ENCODE assay signal across 10 cellular contexts in genomic region chr22:29994941-29995340, GRCh38.
DNase-seq lines count a peak whose midpoint lies in the region; ATAC-seq, FAIRE-seq and TF ChIP-seq lines count a peak whose summit lies in the region.
"Had no signal": no experiment of that assay in that cellular context is flagged by ENCODE, and none has a peak within 500 bp of the region (broad histone marks: within the 10 kb centered on the region; RNA-seq: fewer than 3 reads in every experiment).

No MANE protein-coding gene starts in this region.

- H3K36me3 ChIP-seq in right atrium auricular region (peaks cover 22% of the 10 kb centered on the region), K562 (ENCODE audit: control insufficient read depth, insufficient read depth, low read length) (peaks cover 23% of the 10 kb centered on the region; the same call in 2 of the 3 replicates), liver (ENCODE audit: control insufficient read depth in 4 of 4, insufficient read depth in 3 of 4, low read depth in 1 of 4, low read length in 3 of 4) (peaks cover under 1 to 14% (median 7%) of the 10 kb centered on the region in 4 donors)

- CTCF ChIA-PET in K562 (lab: Yijun Ruan, JAX; ENCODE audit: low intra/inter-chr PET ratio) = no interaction called here

- intact Hi-C loops in Right ventricle myocardium superior (cut with DNase I) (no loop called here), K562 (cut with micrococcal nuclease) (no loop called here)

- TF ChIP-seq EP300 in K562 (IDR thresholded peaks at IDR 0.05; ENCODE audit: low read length) = no peak

- H3K9ac ChIP-seq in K562 (ENCODE audit: insufficient read depth in 1 of 2, low read depth in 2 of 2, low read length in 2 of 2) (no peak overlapping the region; a peak in 1 of 4 replicates), liver (ENCODE audit: low read depth in 1 of 2, low read length in 2 of 2) (no peak overlapping the region)

- H3K4me2 ChIP-seq in K562 (ENCODE audit: insufficient read depth, low read length) = peak overlapping the region; percentile 10; the same call in 1 of the 2 replicates

- no peaks in the 10 kb centered on the region for H3K79me2 ChIP-seq in K562 (ENCODE audit: control insufficient read depth, insufficient read depth, low read length)

- H3K27ac ChIP-seq in right atrium auricular region (peak overlapping the region in 1 of 2 donors; percentile 49), K562 (ENCODE audit: extremely low read depth, low read depth, low read length) (peak overlapping the region; percentile 60; the same call in 2 of the 3 replicates), liver (ENCODE audit: low read depth in 1 of 2, low read length in 2 of 2) (no peak overlapping the region)

- no peaks in the 10 kb centered on the region for H4K20me1 ChIP-seq in K562 (replicated peaks; ENCODE audit: control insufficient read depth, insufficient read depth, low read length)

- POLR2A ChIA-PET in K562 (lab: Yijun Ruan, JAX) = interaction anchor here (0.6 to 1.2 kb wide), 3 partner anchors 9 to 684 kb away, joined by 3 read pairs; no protein-coding TSS in a partner anchor

- BruUV-seq in K562 (replicated peaks; lab: Mats Ljungman, UMichigan) = no TSS peak

- peak overlapping the region; percentile 39; the same call in 1 of the 2 replicates for H2AFZ ChIP-seq in K562 (ENCODE audit: low read depth, low read length)

- no peak for FAIRE-seq in K562 (lab: Jason Lieb, UNC)

- H3K9me3 ChIP-seq in right atrium auricular region (no peaks in the 10 kb centered on the region), K562 (replicated peaks; ENCODE audit: control insufficient read depth, insufficient read depth, low read depth, low read length) (no peaks in the 10 kb centered on the region), liver (ENCODE audit: control insufficient read depth in 4 of 4, low read length in 3 of 4) (no peaks in the 10 kb centered on the region)
- H3K9me3 ChIP-seq: heart right ventricle had no signal

- TF ChIP-seq POLR2A in K562 (conservative IDR thresholded peaks at IDR 0.05) = no peak

- peak; percentile 45 for ATAC-seq in Right ventricle myocardium superior (ENCODE audit: poor library complexity)
- peak; percentile 79 for ATAC-seq in K562
- ATAC-seq in HG02623 (IDR thresholded peaks at IDR 0.05; ENCODE audit: unreplicated experiment) = no peak
- no peak for ATAC-seq in HG02938 (IDR thresholded peaks at IDR 0.05; ENCODE audit: unreplicated experiment)

- 15% methylated on average over 3 of the region's 3 CpGs for WGBS in K562 (ENCODE audit: insufficient coverage, low coverage, missing lambda C conversion rate)
- WGBS in liver = 32% methylated on average over 3 of the region's 3 CpGs

- H3K4me1 ChIP-seq in right atrium auricular region (peaks cover 0 to 19% of the 10 kb centered on the region in 2 donors), K562 (replicated peaks in 1 of 2; ENCODE audit: control insufficient read depth in 2 of 2, insufficient read depth in 2 of 2, low read length in 2 of 2) (peaks cover 0 to 19% of the 10 kb centered on the region in 2 experiments; a peak in 3 of 5 replicates), liver (ENCODE audit: control insufficient read depth in 4 of 4, insufficient read depth in 4 of 4, low read length in 3 of 4) (peaks cover 5 to 19% (median 6%) of the 10 kb centered on the region in 4 donors)

- in situ Hi-C loops in K562 (cut with MboI) = no loop called here

- no peak for TF ChIP-seq RAD21 in K562 (CRISPR knock-in tag; conservative IDR thresholded peaks at IDR 0.05 in 1 of 2, IDR thresholded peaks at IDR 0.05 in 1 of 2)
- peak in 1 of 2 donors; percentile 12 for TF ChIP-seq RAD21 in liver (IDR thresholded peaks at IDR 0.05)

- DNase-seq in Right ventricle myocardium superior (no peak), right atrium auricular region (ENCODE audit: low spot score) (no peak), K562 (ENCODE audit: extremely low read depth in 1 of 4, low spot score in 3 of 4) (peak in 2 of 4 experiments; percentile 17 to 36), GM19238 (ENCODE audit: insufficient read length, low spot score) (no peak), NCI-H774 (lab: John Stamatoyannopoulos, UW) (no peak)
- DNase-seq: heart right ventricle; stimulated activated CD4-positive, alpha-beta T cell treated with anti-CD3 and anti-CD28 coated beads, Interleukin-1b, Interleukin-23, amount 100 ng/mL, for 48 hours had no signal

- no peak for TF ChIP-seq CTCF in right atrium auricular region (IDR thresholded peaks at IDR 0.05)
- no peak for TF ChIP-seq CTCF in K562 (IDR thresholded peaks at IDR 0.05 in 2 of 3, conservative IDR thresholded peaks at IDR 0.05 in 1 of 3; ENCODE audit: insufficient read depth in 2 of 3, low read depth in 1 of 3, low read length in 3 of 3)
- TF ChIP-seq CTCF in liver (IDR thresholded peaks at IDR 0.05; ENCODE audit: low read depth, low read length, missing input control) = no peak

- H3K4me3 ChIP-seq in right atrium auricular region = no peak overlapping the region
- no peak overlapping the region for H3K4me3 ChIP-seq in K562
- H3K4me3 ChIP-seq in liver (ENCODE audit: low read depth in 1 of 3, low read length in 3 of 3) = no peak overlapping the region
- H3K4me3 ChIP-seq: heart right ventricle had no signal

- H3K27me3 ChIP-seq in right atrium auricular region (no peaks in the 10 kb centered on the region), K562 (ENCODE audit: control insufficient read depth in 2 of 2, insufficient read depth in 2 of 2, low read length in 2 of 2) (no peaks in the 10 kb centered on the region), liver (ENCODE audit: control insufficient read depth in 4 of 4, insufficient read depth in 4 of 4, low read length in 3 of 4) (no peaks in the 10 kb centered on the region)
- H3K27me3 ChIP-seq: heart right ventricle had no signal

- H3K9me1 ChIP-seq in K562 (ENCODE audit: control insufficient read depth, insufficient read depth, low read length) = no peaks in the 10 kb centered on the region

TF ChIP-seq in K562, 482 proteins besides CTCF, POLR2A, EP300 and RAD21 (continues in another document):
- TF ChIP-seq BACH1 (tag; IDR thresholded peaks at IDR 0.05) (no peak), CREBBP (IDR thresholded peaks at IDR 0.05; ENCODE audit: low read depth, low read length) (no peak), CHD4 (IDR thresholded peaks at IDR 0.05; ENCODE audit: insufficient read depth, insufficient replicate concordance, low read depth, low read length, poor library complexity, severe bottlenecking) (no peak), MTA2 (IDR thresholded peaks at IDR 0.05; ENCODE audit: low read depth) (no peak)
- TF ChIP-seq, protein P1, sequence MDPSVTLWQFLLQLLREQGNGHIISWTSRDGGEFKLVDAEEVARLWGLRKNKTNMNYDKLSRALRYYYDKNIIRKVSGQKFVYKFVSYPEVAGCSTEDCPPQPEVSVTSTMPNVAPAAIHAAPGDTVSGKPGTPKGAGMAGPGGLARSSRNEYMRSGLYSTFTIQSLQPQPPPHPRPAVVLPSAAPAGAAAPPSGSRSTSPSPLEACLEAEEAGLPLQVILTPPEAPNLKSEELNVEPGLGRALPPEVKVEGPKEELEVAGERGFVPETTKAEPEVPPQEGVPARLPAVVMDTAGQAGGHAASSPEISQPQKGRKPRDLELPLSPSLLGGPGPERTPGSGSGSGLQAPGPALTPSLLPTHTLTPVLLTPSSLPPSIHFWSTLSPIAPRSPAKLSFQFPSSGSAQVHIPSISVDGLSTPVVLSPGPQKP (CRISPR knock-in tag; IDR thresholded peaks at IDR 0.05) = no peak

TF ChIP-seq in liver, 16 proteins besides CTCF, POLR2A, EP300 and RAD21:
- no peak for TF ChIP-seq ATF3 (IDR thresholded peaks at IDR 0.05)
- peak; percentile 11 to 29 for TF ChIP-seq RXRA (IDR thresholded peaks at IDR 0.05)

Comparison
In these comparisons a context has a peak if more than half of its experiments do, and no peak if none do; other contexts are left out.
1. ATAC-seq: peak in Right ventricle myocardium superior (single experiment) and K562 (single experiment); none in HG02623 (single experiment) and HG02938 (single experiment).